In genomic region chr6:119334535-119335264, GRCh38 we compare ENCODE assay signal across 1 cellular context.
TF ChIP-seq lines count a peak whose summit lies in the region.

No MANE protein-coding gene starts in this region.

TF ChIP-seq in SK-N-SH treated with all-trans-retinoic acid at 6 μM for 48 hours, 23 proteins besides CTCF, POLR2A, EP300 and RAD21 (continued from another document):
- TF ChIP-seq TSHZ2 (CRISPR knock-in tag; IDR thresholded peaks at IDR 0.05), result no peak
- TF ChIP-seq CREB5 (CRISPR knock-in tag; IDR thresholded peaks at IDR 0.05; ENCODE audit: low read depth), result no peak
- no peak for TF ChIP-seq ESRRG (CRISPR knock-in tag; IDR thresholded peaks at IDR 0.05)
- TF ChIP-seq ZNF8 (CRISPR knock-in tag; IDR thresholded peaks at IDR 0.05), result no peak
- no peak for TF ChIP-seq CSRNP3 (CRISPR knock-in tag; IDR thresholded peaks at IDR 0.05)
- TF ChIP-seq ZFP3 (CRISPR knock-in tag; IDR thresholded peaks at IDR 0.05), result no peak
- no peak for TF ChIP-seq ZFP30 (CRISPR knock-in tag; IDR thresholded peaks at IDR 0.05)
- TF ChIP-seq ISL1 (CRISPR knock-in tag; IDR thresholded peaks at IDR 0.05), result no peak
- TF ChIP-seq TCF4 (CRISPR knock-in tag; IDR thresholded peaks at IDR 0.05; ENCODE audit: borderline replicate concordance), result no peak
- TF ChIP-seq SNAI2 (CRISPR knock-in tag; IDR thresholded peaks at IDR 0.05), result no peak
- TF ChIP-seq ARNTL (CRISPR knock-in tag; IDR thresholded peaks at IDR 0.05; ENCODE audit: borderline replicate concordance, low read depth), result no peak
- TF ChIP-seq BACH2 (CRISPR knock-in tag; IDR thresholded peaks at IDR 0.05; ENCODE audit: borderline replicate concordance), result no peak
- TF ChIP-seq GLIS3 (CRISPR knock-in tag; IDR thresholded peaks at IDR 0.05), result no peak
TF ChIP-seq in SK-N-SH treated with all-trans-retinoic acid at 6 μM for 48 hours: peak in this region for 0.
